Comparison of ENCODE assay signal across 8 cellular contexts in the genomic region with DNA sequence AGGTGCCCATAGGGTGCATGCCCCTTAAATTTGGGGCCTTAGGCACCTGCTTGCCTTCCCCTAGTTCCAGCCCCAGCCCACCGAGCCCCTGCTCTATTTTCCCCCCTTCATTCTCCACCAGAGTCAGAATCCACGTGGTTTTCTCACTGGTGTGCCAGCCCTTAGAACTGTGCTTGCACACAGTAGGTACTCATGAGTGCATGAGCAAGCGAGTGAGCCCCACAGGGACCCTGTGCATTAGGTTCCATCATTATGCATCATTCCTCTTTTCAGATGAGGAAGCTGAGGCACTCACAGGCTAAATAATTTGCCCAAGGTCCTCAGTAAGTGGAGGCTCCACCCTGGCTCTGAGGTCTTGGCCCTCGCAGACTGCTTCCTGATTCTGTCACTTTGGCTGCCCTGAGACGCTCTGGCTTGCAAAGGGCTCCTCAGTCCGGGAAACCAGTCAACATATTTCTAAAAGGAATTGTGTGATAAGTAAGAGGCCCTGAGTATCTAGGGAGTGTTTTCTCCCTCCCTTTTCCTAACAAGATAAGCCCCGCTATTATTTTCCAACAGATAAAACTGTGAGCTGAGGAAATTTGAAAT.
DNase-seq lines count a peak whose midpoint lies in the region; ATAC-seq and TF ChIP-seq lines count a peak whose summit lies in the region.

No MANE protein-coding gene starts in this region.

- peaks cover 6% of the 10 kb centered on the region for H3K36me3 Mint-ChIP-seq in activated T-helper 17 cell treated with anti-CD3 and anti-CD28 coated beads, Interleukin-2, amount 50 U/mL, for 72 hours (ENCODE audit: low read depth)
- H3K36me3 Mint-ChIP-seq in stimulated activated effector memory CD8-positive, alpha-beta T cell treated with anti-CD3 and anti-CD28 coated beads, Interleukin-12 subunit alpha, Interleukin-12 subunit beta, amount 100 ng/mL, for 72 hours: no peaks in the 10 kb centered on the region

- ATAC-seq in activated T-helper 17 cell treated with anti-CD3 and anti-CD28 coated beads, Interleukin-2, amount 50 U/mL, for 72 hours (replicated peaks): no peak
- peak; percentile 88 to 91 for ATAC-seq in right cardiac atrium
- no peak for ATAC-seq in stimulated activated effector memory CD8-positive, alpha-beta T cell treated with anti-CD3 and anti-CD28 coated beads, Interleukin-12 subunit alpha, Interleukin-12 subunit beta, amount 100 ng/mL, for 72 hours
- ATAC-seq in GM18505 (IDR thresholded peaks at IDR 0.05; ENCODE audit: unreplicated experiment): no peak
- ATAC-seq in HG03442 (IDR thresholded peaks at IDR 0.05; ENCODE audit: unreplicated experiment): no peak
- no peak for ATAC-seq in GM19035 (IDR thresholded peaks at IDR 0.05; ENCODE audit: unreplicated experiment)

- peak; percentile 31 for DNase-seq in HT-29 (ENCODE audit: low spot score)
- peak; percentile 90 to 93 (median 92) for DNase-seq in right cardiac atrium
- DNase-seq in stimulated activated effector memory CD8-positive, alpha-beta T cell treated with anti-CD3 and anti-CD28 coated beads, Interleukin-12 subunit alpha, Interleukin-12 subunit beta, amount 100 ng/mL, for 72 hours (ENCODE audit: low spot score in 2 of 2): no peak
- no peak for DNase-seq in NCI-H1930 (lab: John Stamatoyannopoulos, UW)

- H3K27ac ChIP-seq in right cardiac atrium (ENCODE audit: low read length): peak overlapping the region; percentile 92

- intact Hi-C loops in right cardiac atrium (cut with DNase I): loop anchor here in 1 of 4 donors (5.0 kb wide), 1 partner anchor 41 kb away; no protein-coding TSS in a partner anchor

- 25% methylated on average over 7 of the region's 7 CpGs for WGBS in right cardiac atrium

- no peak for TF ChIP-seq POLR2A in GM18505 (IDR thresholded peaks at IDR 0.05; ENCODE audit: borderline replicate concordance, extremely low read depth, insufficient read depth, insufficient read length)

- no peaks in the 10 kb centered on the region for H3K27me3 Mint-ChIP-seq in activated T-helper 17 cell treated with anti-CD3 and anti-CD28 coated beads, Interleukin-2, amount 50 U/mL, for 72 hours

- no peaks in the 10 kb centered on the region for H3K27me3 ChIP-seq in right cardiac atrium (ENCODE audit: control insufficient read depth, insufficient read depth)

- peak overlapping the region; percentile 92 for H3K27ac Mint-ChIP-seq in activated T-helper 17 cell treated with anti-CD3 and anti-CD28 coated beads, Interleukin-2, amount 50 U/mL, for 72 hours
- H3K27ac Mint-ChIP-seq in stimulated activated effector memory CD8-positive, alpha-beta T cell treated with anti-CD3 and anti-CD28 coated beads, Interleukin-12 subunit alpha, Interleukin-12 subunit beta, amount 100 ng/mL, for 72 hours: peak overlapping the region; percentile 72

- H3K4me1 ChIP-seq in right cardiac atrium (ENCODE audit: control insufficient read depth, insufficient read depth, low read length): peaks cover 30% of the 10 kb centered on the region

- H3K4me3 Mint-ChIP-seq in activated T-helper 17 cell treated with anti-CD3 and anti-CD28 coated beads, Interleukin-2, amount 50 U/mL, for 72 hours: peak overlapping the region; percentile 54
- peak overlapping the region; percentile 37 for H3K4me3 Mint-ChIP-seq in stimulated activated effector memory CD8-positive, alpha-beta T cell treated with anti-CD3 and anti-CD28 coated beads, Interleukin-12 subunit alpha, Interleukin-12 subunit beta, amount 100 ng/mL, for 72 hours

- peaks cover 36% of the 10 kb centered on the region for H3K4me1 Mint-ChIP-seq in activated T-helper 17 cell treated with anti-CD3 and anti-CD28 coated beads, Interleukin-2, amount 50 U/mL, for 72 hours
- peaks cover 46% of the 10 kb centered on the region for H3K4me1 Mint-ChIP-seq in stimulated activated effector memory CD8-positive, alpha-beta T cell treated with anti-CD3 and anti-CD28 coated beads, Interleukin-12 subunit alpha, Interleukin-12 subunit beta, amount 100 ng/mL, for 72 hours

- no peak overlapping the region for H3K4me3 ChIP-seq in right cardiac atrium (ENCODE audit: low read length)

- peaks cover 6% of the 10 kb centered on the region for H3K9me3 Mint-ChIP-seq in activated T-helper 17 cell treated with anti-CD3 and anti-CD28 coated beads, Interleukin-2, amount 50 U/mL, for 72 hours
- H3K9me3 Mint-ChIP-seq in stimulated activated effector memory CD8-positive, alpha-beta T cell treated with anti-CD3 and anti-CD28 coated beads, Interleukin-12 subunit alpha, Interleukin-12 subunit beta, amount 100 ng/mL, for 72 hours: peaks cover 3% of the 10 kb centered on the region

- H3K9me3 ChIP-seq in right cardiac atrium (ENCODE audit: control insufficient read depth, low read length): no peaks in the 10 kb centered on the region

Comparison
In these comparisons a context has a peak if more than half of its experiments do, and no peak if none do; other contexts are left out.
1. DNase-seq: peak in HT-29 (single experiment) and right cardiac atrium (3 of 3); none in stimulated activated effector memory CD8-positive, alpha-beta T cell treated with anti-CD3 and anti-CD28 coated beads, Interleukin-12 subunit alpha, Interleukin-12 subunit beta, amount 100 ng/mL, for 72 hours (0 of 2) and NCI-H1930 (0 of 2).
2. ATAC-seq: peak in right cardiac atrium (2 of 2); none in activated T-helper 17 cell treated with anti-CD3 and anti-CD28 coated beads, Interleukin-2, amount 50 U/mL, for 72 hours (single experiment), stimulated activated effector memory CD8-positive, alpha-beta T cell treated with anti-CD3 and anti-CD28 coated beads, Interleukin-12 subunit alpha, Interleukin-12 subunit beta, amount 100 ng/mL, for 72 hours (single experiment), GM18505 (single experiment), HG03442 (single experiment) and GM19035 (single experiment).